Comparison of ENCODE assay signal across 23 cellular contexts in genomic region chrX:24085133-24085532, GRCh38.
"Had no signal": no experiment of that assay in that cellular context is flagged by ENCODE, and none has a peak within 500 bp of the region (broad histone marks: within the 10 kb centered on the region; RNA-seq: fewer than 3 reads in every experiment).

No MANE protein-coding gene starts in this region.

- ATAC-seq: activated CD8-positive, alpha-beta T cell treated with anti-CD3 and anti-CD28 coated beads for 36 hours; gastroesophageal sphincter; heart left ventricle; stimulated activated naive CD8-positive, alpha-beta T cell treated with anti-CD3 and anti-CD28 coated beads, Interleukin-15, amount 100 ng/mL, for 72 hours had no signal

- H3K4me3 Mint-ChIP-seq: activated CD4-positive, alpha-beta T cell treated with anti-CD3 and anti-CD28 coated beads, Interleukin-2, amount 10 ng/mL, durations not matched to agents 24 days and 14 days; activated CD8-positive, alpha-beta T cell treated with anti-CD3 and anti-CD28 coated beads for 36 hours; activated naive CD8-positive, alpha-beta T cell treated with anti-CD3 and anti-CD28 coated beads, Interleukin-2, amount 10 ng/mL, durations not matched to agents 7 days and 5 days; brain; nephron; stimulated activated naive CD8-positive, alpha-beta T cell treated with anti-CD3 and anti-CD28 coated beads, Interleukin-15, amount 100 ng/mL, for 72 hours had no signal

- H3K27ac ChIP-seq: dorsolateral prefrontal cortex, gastroesophageal sphincter, heart left ventricle, left ventricle myocardium inferior, right atrium auricular region, suprapubic skin, transverse colon, uterus had no signal

- H3K4me1 ChIP-seq: gastroesophageal sphincter, heart left ventricle, left ventricle myocardium inferior, right atrium auricular region, suprapubic skin, transverse colon, uterus had no signal

- H3K4me3 ChIP-seq: dorsolateral prefrontal cortex, gastroesophageal sphincter, heart left ventricle, left ventricle myocardium inferior, right atrium auricular region, suprapubic skin, transverse colon, uterus had no signal

- H3K36me3 Mint-ChIP-seq: activated naive CD8-positive, alpha-beta T cell treated with anti-CD3 and anti-CD28 coated beads, Interleukin-2, amount 10 ng/mL, durations not matched to agents 7 days and 5 days had no signal

- H3K4me1 Mint-ChIP-seq: brain had no signal

- DNase-seq: activated CD4-positive, alpha-beta T cell treated with anti-CD3 and anti-CD28 coated beads, Interleukin-2, amount 10 ng/mL, durations not matched to agents 24 days and 14 days; activated CD4-positive, CD25-positive, alpha-beta regulatory T cell; activated CD8-positive, alpha-beta T cell treated with anti-CD3 and anti-CD28 coated beads for 36 hours; activated naive CD8-positive, alpha-beta T cell treated with anti-CD3 and anti-CD28 coated beads, Interleukin-2, amount 10 ng/mL, durations not matched to agents 7 days and 5 days; activated T-cell treated with anti-CD3 and anti-CD28 coated beads, Interleukin-2, amount 50 U/mL, for 1 hour; caudate nucleus; dorsolateral prefrontal cortex; heart left ventricle; kidney glomerular epithelial cell; left ventricle myocardium inferior; midbrain; small intestine; stimulated activated CD4-positive, alpha-beta T cell treated with anti-CD3 and anti-CD28 coated beads, Interleukin-4, amount 100 ng/mL, for 1 hour; stimulated activated naive CD8-positive, alpha-beta T cell treated with anti-CD3 and anti-CD28 coated beads, Interleukin-15, amount 100 ng/mL, for 72 hours; transverse colon; uterus had no signal

- H3K27me3 Mint-ChIP-seq: activated CD4-positive, alpha-beta T cell treated with anti-CD3 and anti-CD28 coated beads, Interleukin-2, amount 10 ng/mL, durations not matched to agents 24 days and 14 days; activated CD8-positive, alpha-beta T cell treated with anti-CD3 and anti-CD28 coated beads for 36 hours; activated naive CD8-positive, alpha-beta T cell treated with anti-CD3 and anti-CD28 coated beads, Interleukin-2, amount 10 ng/mL, durations not matched to agents 7 days and 5 days; brain; progenitor cell of endocrine pancreas; stimulated activated naive CD8-positive, alpha-beta T cell treated with anti-CD3 and anti-CD28 coated beads, Interleukin-15, amount 100 ng/mL, for 72 hours had no signal

- H3K9me3 ChIP-seq: gastroesophageal sphincter, heart left ventricle, left ventricle myocardium inferior, right atrium auricular region, suprapubic skin, transverse colon, uterus had no signal

- H3K9me3 Mint-ChIP-seq: activated CD4-positive, alpha-beta T cell treated with anti-CD3 and anti-CD28 coated beads, Interleukin-2, amount 10 ng/mL, durations not matched to agents 24 days and 14 days; activated CD8-positive, alpha-beta T cell treated with anti-CD3 and anti-CD28 coated beads for 36 hours; activated naive CD8-positive, alpha-beta T cell treated with anti-CD3 and anti-CD28 coated beads, Interleukin-2, amount 10 ng/mL, durations not matched to agents 7 days and 5 days; activated T-helper 2 cell treated with anti-CD3 and anti-CD28 coated beads, Interferon-gamma antibody, Interleukin-2, Interleukin-4, amounts not matched to agents 10 μg/mL and 5 μg/mL and 100 μg/mL, durations not matched to agents 14 hours and 24 hours and 36 hours; brain; nephron; stimulated activated naive CD8-positive, alpha-beta T cell treated with anti-CD3 and anti-CD28 coated beads, Interleukin-15, amount 100 ng/mL, for 72 hours had no signal

- H3K36me3 ChIP-seq: gastroesophageal sphincter, heart left ventricle, left ventricle myocardium inferior, right atrium auricular region, suprapubic skin, transverse colon, uterus had no signal

- FAIRE-seq: small intestine had no signal

- H3K27ac Mint-ChIP-seq: activated CD4-positive, alpha-beta T cell treated with anti-CD3 and anti-CD28 coated beads, Interleukin-2, amount 10 ng/mL, durations not matched to agents 24 days and 14 days; activated CD8-positive, alpha-beta T cell treated with anti-CD3 and anti-CD28 coated beads for 36 hours; activated naive CD8-positive, alpha-beta T cell treated with anti-CD3 and anti-CD28 coated beads, Interleukin-2, amount 10 ng/mL, durations not matched to agents 7 days and 5 days; activated T-helper 2 cell treated with anti-CD3 and anti-CD28 coated beads, Interferon-gamma antibody, Interleukin-2, Interleukin-4, amounts not matched to agents 10 μg/mL and 5 μg/mL and 100 μg/mL, durations not matched to agents 14 hours and 24 hours and 36 hours; nephron; progenitor cell of endocrine pancreas; stimulated activated naive CD8-positive, alpha-beta T cell treated with anti-CD3 and anti-CD28 coated beads, Interleukin-15, amount 100 ng/mL, for 72 hours had no signal

- H3K27me3 ChIP-seq: dorsolateral prefrontal cortex, gastroesophageal sphincter, right atrium auricular region, suprapubic skin, transverse colon, uterus had no signal
